Comparison of ENCODE assay signal across 23 cellular contexts in the genomic region with DNA sequence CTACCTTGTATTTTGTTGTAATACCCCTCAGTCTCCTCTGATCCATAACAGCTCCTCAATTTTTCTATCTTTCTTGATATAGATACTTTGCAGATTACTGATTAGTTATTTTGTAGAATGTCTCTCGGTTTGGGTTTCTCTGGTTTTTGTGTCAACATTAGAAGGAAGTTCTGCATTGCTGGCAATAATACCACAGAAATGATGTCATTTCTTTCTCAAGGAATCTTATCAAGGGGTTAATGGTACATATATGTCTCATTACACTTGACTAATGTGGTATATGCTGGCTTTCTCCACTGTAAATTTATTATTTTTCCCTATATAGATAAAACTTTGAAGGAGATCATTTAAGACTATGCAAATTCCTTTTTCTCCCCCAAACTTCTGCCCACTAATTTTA.
"Had no signal": no experiment of that assay in that cellular context is flagged by ENCODE, and none has a peak within 500 bp of the region (broad histone marks: within the 10 kb centered on the region; RNA-seq: fewer than 3 reads in every experiment).

No MANE protein-coding gene starts in this region.

- H3K4me3 Mint-ChIP-seq: activated naive CD4-positive, alpha-beta T cell treated with anti-CD3 and anti-CD28 coated beads, Interleukin-2, amount 10 ng/mL, durations not matched to agents 7 days and 5 days; activated naive CD8-positive, alpha-beta T cell treated with anti-CD3 and anti-CD28 coated beads, Interleukin-2, amount 50 U/mL, for 24 hours; effector memory CD8-positive, alpha-beta T cell; naive thymus-derived CD8-positive, alpha-beta T cell; stimulated activated effector memory CD8-positive, alpha-beta T cell treated with anti-CD3 and anti-CD28 coated beads, Interleukin-12 subunit alpha, Interleukin-12 subunit beta, amount 100 ng/mL, for 72 hours; T-helper 1 cell treated with Interleukin-12 subunit alpha and Interleukin-12 subunit beta and Interleukin-4 antibody, amounts not matched to agents 30 μg/mL and 1 μg/mL, for 36 hours; type B pancreatic cell had no signal

- DNase-seq: activated CD4-positive, alpha-beta T cell treated with anti-CD3 and anti-CD28 coated beads, Interleukin-2, amount 50 U/mL, for 1 hour; activated CD8-positive, alpha-beta memory T cell treated with anti-CD3 and anti-CD28 coated beads for 24 hours; activated CD8-positive, alpha-beta memory T cell treated with anti-CD3 and anti-CD28 coated beads, Interleukin-2, amount 50 U/mL, for 48 hours; activated effector memory CD4-positive, alpha-beta T cell treated with Interleukin-2 at 50 U/mL for 16 hours; activated naive CD4-positive, alpha-beta T cell treated with anti-CD3 and anti-CD28 coated beads, Interleukin-2, amount 10 ng/mL, durations not matched to agents 7 days and 5 days; activated naive CD8-positive, alpha-beta T cell treated with anti-CD3 and anti-CD28 coated beads, Interleukin-2, amount 50 U/mL, for 24 hours; activated T-cell treated with anti-CD3 and anti-CD28 coated beads, Interleukin-2, amount 50 U/mL, for 48 hours; effector memory CD8-positive, alpha-beta T cell; foreskin melanocyte; heart left ventricle; kidney glomerular epithelial cell; left ventricle myocardium superior; naive thymus-derived CD8-positive, alpha-beta T cell; pancreas; stimulated activated CD4-positive, alpha-beta T cell treated with anti-CD3 and anti-CD28 coated beads, Interleukin-4, amount 100 ng/mL, for 24 hours; stomach had no signal

- H3K36me3 ChIP-seq: ascending aorta, cardiac muscle cell, heart left ventricle, pancreas, stomach had no signal

- H3K9me3 ChIP-seq: ascending aorta, heart left ventricle, pancreas, stomach had no signal

- H3K27ac Mint-ChIP-seq: activated naive CD4-positive, alpha-beta T cell treated with anti-CD3 and anti-CD28 coated beads, Interleukin-2, amount 10 ng/mL, durations not matched to agents 7 days and 5 days; activated naive CD8-positive, alpha-beta T cell treated with anti-CD3 and anti-CD28 coated beads, Interleukin-2, amount 50 U/mL, for 24 hours; effector memory CD8-positive, alpha-beta T cell; naive thymus-derived CD8-positive, alpha-beta T cell; stimulated activated effector memory CD8-positive, alpha-beta T cell treated with anti-CD3 and anti-CD28 coated beads, Interleukin-12 subunit alpha, Interleukin-12 subunit beta, amount 100 ng/mL, for 72 hours; T-helper 1 cell treated with Interleukin-12 subunit alpha and Interleukin-12 subunit beta and Interleukin-4 antibody, amounts not matched to agents 30 μg/mL and 1 μg/mL, for 36 hours; type B pancreatic cell had no signal

- H3K4me1 Mint-ChIP-seq: activated naive CD4-positive, alpha-beta T cell treated with anti-CD3 and anti-CD28 coated beads, Interleukin-2, amount 10 ng/mL, durations not matched to agents 7 days and 5 days; activated naive CD8-positive, alpha-beta T cell treated with anti-CD3 and anti-CD28 coated beads, Interleukin-2, amount 50 U/mL, for 24 hours; naive thymus-derived CD8-positive, alpha-beta T cell; stimulated activated effector memory CD8-positive, alpha-beta T cell treated with anti-CD3 and anti-CD28 coated beads, Interleukin-12 subunit alpha, Interleukin-12 subunit beta, amount 100 ng/mL, for 72 hours had no signal

- H3K9me3 Mint-ChIP-seq: activated naive CD4-positive, alpha-beta T cell treated with anti-CD3 and anti-CD28 coated beads, Interleukin-2, amount 10 ng/mL, durations not matched to agents 7 days and 5 days; activated naive CD8-positive, alpha-beta T cell treated with anti-CD3 and anti-CD28 coated beads, Interleukin-2, amount 50 U/mL, for 24 hours; effector memory CD8-positive, alpha-beta T cell; stimulated activated effector memory CD8-positive, alpha-beta T cell treated with anti-CD3 and anti-CD28 coated beads, Interleukin-12 subunit alpha, Interleukin-12 subunit beta, amount 100 ng/mL, for 72 hours; T-helper 1 cell treated with Interleukin-12 subunit alpha and Interleukin-12 subunit beta and Interleukin-4 antibody, amounts not matched to agents 30 μg/mL and 1 μg/mL, for 36 hours; type B pancreatic cell had no signal

- H3K27ac ChIP-seq: ascending aorta, cardiac muscle cell, heart left ventricle, pancreas, stomach had no signal

- H3K4me3 ChIP-seq: ascending aorta, cardiac muscle cell, heart left ventricle, pancreas, stomach had no signal

- H3K27me3 ChIP-seq: ascending aorta, cardiac muscle cell, heart left ventricle, pancreas, stomach had no signal

- H3K27me3 Mint-ChIP-seq: activated naive CD4-positive, alpha-beta T cell treated with anti-CD3 and anti-CD28 coated beads, Interleukin-2, amount 10 ng/mL, durations not matched to agents 7 days and 5 days; effector memory CD8-positive, alpha-beta T cell; type B pancreatic cell had no signal

- ATAC-seq: activated CD4-positive, CD25-positive, alpha-beta regulatory T cell treated with anti-CD3 and anti-CD28 coated beads, Interleukin-2, amount 50 U/mL, for 24 hours; activated naive CD8-positive, alpha-beta T cell treated with anti-CD3 and anti-CD28 coated beads, Interleukin-2, amount 50 U/mL, for 24 hours; effector memory CD8-positive, alpha-beta T cell; heart left ventricle; left ventricle myocardium superior; naive thymus-derived CD8-positive, alpha-beta T cell; pancreas; sciatic nerve; stimulated activated effector memory CD8-positive, alpha-beta T cell treated with anti-CD3 and anti-CD28 coated beads, Interleukin-12 subunit alpha, Interleukin-12 subunit beta, amount 100 ng/mL, for 72 hours had no signal

- H3K4me1 ChIP-seq: ascending aorta, heart left ventricle, pancreas, stomach had no signal

- H3K36me3 Mint-ChIP-seq: activated naive CD4-positive, alpha-beta T cell treated with anti-CD3 and anti-CD28 coated beads, Interleukin-2, amount 10 ng/mL, durations not matched to agents 7 days and 5 days; stimulated activated effector memory CD8-positive, alpha-beta T cell treated with anti-CD3 and anti-CD28 coated beads, Interleukin-12 subunit alpha, Interleukin-12 subunit beta, amount 100 ng/mL, for 72 hours; type B pancreatic cell had no signal
